In genomic region chr11:1564535-1565172, GRCh38 we compare ENCODE assay signal across 1 cellular context.
TF ChIP-seq lines count a peak whose summit lies in the region.

No MANE protein-coding gene starts in this region.

TF ChIP-seq in HEK293, 187 proteins besides CTCF, POLR2A, EP300 and RAD21 (continued from another document and continues in another):
- TF ChIP-seq ZSCAN4 (tag by site-specific recombination; IDR thresholded peaks at IDR 0.05) (no peak), ZNF701 (tag by site-specific recombination; IDR thresholded peaks at IDR 0.05) (no peak), ZNF843 (tag by site-specific recombination; IDR thresholded peaks at IDR 0.05) (no peak), SP7 (tag by site-specific recombination; IDR thresholded peaks at IDR 0.05) (peak; percentile 70), ZNF19 (tag by site-specific recombination; IDR thresholded peaks at IDR 0.05; ENCODE audit: low read depth) (no peak), ZNF174 (tag by site-specific recombination; IDR thresholded peaks at IDR 0.05) (no peak), ZNF670 (tag by site-specific recombination; IDR thresholded peaks at IDR 0.05; ENCODE audit: low read depth) (no peak), ZNF398 (tag by site-specific recombination; IDR thresholded peaks at IDR 0.05) (no peak; the same call in 1 of the 2 replicates), SCRT1 (tag by site-specific recombination; IDR thresholded peaks at IDR 0.05; ENCODE audit: borderline replicate concordance) (no peak), ZNF449 (tag by site-specific recombination; IDR thresholded peaks at IDR 0.05) (no peak), ZNF747 (tag by site-specific recombination; IDR thresholded peaks at IDR 0.05) (no peak), ZEB2 (tag by site-specific recombination; IDR thresholded peaks at IDR 0.05) (peak; percentile 61; the same call in 1 of the 2 replicates), ZNF580 (tag by site-specific recombination; IDR thresholded peaks at IDR 0.05) (no peak), KLF8 (tag by site-specific recombination; IDR thresholded peaks at IDR 0.05) (peak; percentile 35; the same call in 1 of the 2 replicates), ZNF324 (tag by site-specific recombination; IDR thresholded peaks at IDR 0.05) (no peak), ZNF830 (tag by site-specific recombination; IDR thresholded peaks at IDR 0.05; ENCODE audit: low read depth) (no peak), PRDM6 (tag by site-specific recombination; IDR thresholded peaks at IDR 0.05) (no peak), ZBTB6 (tag by site-specific recombination; IDR thresholded peaks at IDR 0.05) (no peak), ZNF146 (tag by site-specific recombination; IDR thresholded peaks at IDR 0.05) (no peak), ZNF121 (tag by site-specific recombination; IDR thresholded peaks at IDR 0.05) (no peak), ZNF664 (tag by site-specific recombination; IDR thresholded peaks at IDR 0.05) (no peak), ZBTB7A (tag by site-specific recombination; IDR thresholded peaks at IDR 0.05; ENCODE audit: low read depth) (no peak), ZNF514 (tag by site-specific recombination; IDR thresholded peaks at IDR 0.05) (no peak), ZNF645 (tag by site-specific recombination; IDR thresholded peaks at IDR 0.05) (no peak), ZNF707 (tag by site-specific recombination; IDR thresholded peaks at IDR 0.05) (no peak), ZSCAN5A (tag by site-specific recombination; IDR thresholded peaks at IDR 0.05) (no peak), ZNF549 (tag by site-specific recombination; IDR thresholded peaks at IDR 0.05) (no peak), ZNF16 (tag by site-specific recombination; IDR thresholded peaks at IDR 0.05; ENCODE audit: low read depth) (no peak), ZBTB21 (tag by site-specific recombination; IDR thresholded peaks at IDR 0.05) (peak; percentile 63), IKZF3 (tag by site-specific recombination; IDR thresholded peaks at IDR 0.05) (peak; percentile 34; the same call in 1 of the 2 replicates), ZNF791 (tag by site-specific recombination; IDR thresholded peaks at IDR 0.05) (no peak), ZNF112 (tag by site-specific recombination; IDR thresholded peaks at IDR 0.05) (no peak), ZNF48 (tag by site-specific recombination; IDR thresholded peaks at IDR 0.05) (no peak), ZNF658 (tag by site-specific recombination; IDR thresholded peaks at IDR 0.05) (no peak), ZNF626 (tag by site-specific recombination; IDR thresholded peaks at IDR 0.05) (no peak), PRDM4 (tag by site-specific recombination; IDR thresholded peaks at IDR 0.05) (no peak), ZNF621 (tag by site-specific recombination; IDR thresholded peaks at IDR 0.05) (no peak), ZNF555 (tag by site-specific recombination; conservative IDR thresholded peaks at IDR 0.05) (no peak), ZNF280D (tag by site-specific recombination; IDR thresholded peaks at IDR 0.05) (no peak), ZNF274 (IDR thresholded peaks at IDR 0.05; ENCODE audit: low read length) (no peak), ZNF274 (tag by site-specific recombination; IDR thresholded peaks at IDR 0.05; ENCODE audit: borderline replicate concordance) (no peak), RBAK (tag by site-specific recombination; IDR thresholded peaks at IDR 0.05) (no peak), ZNF837 (tag by site-specific recombination; IDR thresholded peaks at IDR 0.05) (no peak), ZSCAN30 (tag by site-specific recombination; IDR thresholded peaks at IDR 0.05) (no peak), KLF1 (tag by site-specific recombination; IDR thresholded peaks at IDR 0.05) (peak; percentile 36; the same call in 1 of the 2 replicates)
